30 cellular contexts compared by ENCODE assay signal in genomic region chr21:15298306-15298705, GRCh38.
"Had no signal": no experiment of that assay in that cellular context is flagged by ENCODE, and none has a peak within 500 bp of the region (broad histone marks: within the 10 kb centered on the region; RNA-seq: fewer than 3 reads in every experiment).

No MANE protein-coding gene starts in this region.

- H3K36me3 ChIP-seq: ascending aorta, colonic mucosa, esophagus muscularis mucosa, gastroesophageal sphincter, heart right ventricle had no signal

- H3K27me3 Mint-ChIP-seq: activated CD4-positive, alpha-beta T cell treated with anti-CD3 and anti-CD28 coated beads for 36 hours; activated CD4-positive, alpha-beta T cell treated with anti-CD3 and anti-CD28 coated beads, Interleukin-2, amount 10 ng/mL, durations not matched to agents 24 days and 14 days; activated naive CD4-positive, alpha-beta T cell treated with anti-CD3 and anti-CD28 coated beads, Interleukin-2, amount 10 ng/mL, durations not matched to agents 7 days and 5 days; brain; T-helper 17 cell had no signal

- H3K36me3 Mint-ChIP-seq: activated CD4-positive, alpha-beta memory T cell treated with anti-CD3 and anti-CD28 coated beads for 36 hours; activated CD8-positive, alpha-beta memory T cell treated with anti-CD3 and anti-CD28 coated beads, Interleukin-2, amount 10 ng/mL, durations not matched to agents 7 days and 5 days; activated naive CD4-positive, alpha-beta T cell treated with anti-CD3 and anti-CD28 coated beads, Interleukin-2, amount 10 ng/mL, durations not matched to agents 7 days and 5 days; activated naive CD8-positive, alpha-beta T cell treated with anti-CD3 and anti-CD28 coated beads, Interleukin-2, amount 10 ng/mL, durations not matched to agents 7 days and 5 days; brain had no signal

- H3K4me1 Mint-ChIP-seq: activated CD4-positive, alpha-beta T cell treated with anti-CD3 and anti-CD28 coated beads for 36 hours; activated CD4-positive, alpha-beta T cell treated with anti-CD3 and anti-CD28 coated beads, Interleukin-2, amount 10 ng/mL, durations not matched to agents 24 days and 14 days; activated CD8-positive, alpha-beta memory T cell treated with anti-CD3 and anti-CD28 coated beads, Interleukin-2, amount 10 ng/mL, durations not matched to agents 7 days and 5 days; activated naive CD4-positive, alpha-beta T cell treated with anti-CD3 and anti-CD28 coated beads, Interleukin-2, amount 10 ng/mL, durations not matched to agents 7 days and 5 days; activated naive CD8-positive, alpha-beta T cell treated with anti-CD3 and anti-CD28 coated beads, Interleukin-2, amount 10 ng/mL, durations not matched to agents 7 days and 5 days had no signal

- DNase-seq: activated CD4-positive, alpha-beta memory T cell treated with anti-CD3 and anti-CD28 coated beads for 36 hours; activated CD4-positive, alpha-beta T cell treated with anti-CD3 and anti-CD28 coated beads for 36 hours; activated CD4-positive, alpha-beta T cell treated with anti-CD3 and anti-CD28 coated beads, Interleukin-2, amount 10 ng/mL, durations not matched to agents 24 days and 14 days; activated CD4-positive, CD25-positive, alpha-beta regulatory T cell; activated CD4-positive, CD25-positive, alpha-beta regulatory T cell treated with anti-CD3 and anti-CD28 coated beads, Interleukin-2, amount 50 U/mL, for 72 hours; activated CD8-positive, alpha-beta memory T cell treated with anti-CD3 and anti-CD28 coated beads, Interleukin-2, amount 10 ng/mL, durations not matched to agents 7 days and 5 days; activated CD8-positive, alpha-beta memory T cell treated with anti-CD3 and anti-CD28 coated beads, Interleukin-2, amount 50 U/mL, for 4 hours; activated CD8-positive, alpha-beta T cell treated with anti-CD3 and anti-CD28 coated beads, Interleukin-2, amount 10 ng/mL, durations not matched to agents 7 days and 5 days; activated effector memory CD4-positive, alpha-beta T cell treated with anti-CD3 and anti-CD28 coated beads, Interleukin-2, amount 50 U/mL, for 16 hours; activated naive CD4-positive, alpha-beta T cell treated with anti-CD3 and anti-CD28 coated beads, Interleukin-2, amount 10 ng/mL, durations not matched to agents 7 days and 5 days; activated naive CD8-positive, alpha-beta T cell treated with anti-CD3 and anti-CD28 coated beads, Interleukin-2, amount 10 ng/mL, durations not matched to agents 7 days and 5 days; activated T-cell treated with anti-CD3 and anti-CD28 coated beads, Interleukin-2, amount 50 U/mL, for 1 hour; activated T-cell treated with anti-CD3 and anti-CD28 coated beads, Interleukin-2, amount 50 U/mL, for 48 hours; caudate nucleus; colonic mucosa; dorsolateral prefrontal cortex; effector memory CD4-positive, alpha-beta T cell; endodermal cell; erythroblast; foreskin melanocyte; heart right ventricle; T-helper 1 cell; T-helper 17 cell had no signal

- H3K27ac Mint-ChIP-seq: activated CD4-positive, alpha-beta memory T cell treated with anti-CD3 and anti-CD28 coated beads for 36 hours; activated CD4-positive, alpha-beta T cell treated with anti-CD3 and anti-CD28 coated beads for 36 hours; activated CD4-positive, alpha-beta T cell treated with anti-CD3 and anti-CD28 coated beads, Interleukin-2, amount 10 ng/mL, durations not matched to agents 24 days and 14 days; activated CD8-positive, alpha-beta memory T cell treated with anti-CD3 and anti-CD28 coated beads, Interleukin-2, amount 10 ng/mL, durations not matched to agents 7 days and 5 days; activated CD8-positive, alpha-beta T cell treated with anti-CD3 and anti-CD28 coated beads, Interleukin-2, amount 10 ng/mL, durations not matched to agents 7 days and 5 days; activated naive CD4-positive, alpha-beta T cell treated with anti-CD3 and anti-CD28 coated beads, Interleukin-2, amount 10 ng/mL, durations not matched to agents 7 days and 5 days; activated naive CD4-positive, alpha-beta T cell treated with anti-CD3 and anti-CD28 coated beads, Interleukin-2, amount 50 U/mL, for 72 hours; activated naive CD8-positive, alpha-beta T cell treated with anti-CD3 and anti-CD28 coated beads, Interleukin-2, amount 10 ng/mL, durations not matched to agents 7 days and 5 days; activated T-helper 1 cell treated with anti-CD3 and anti-CD28 coated beads, Interleukin-12 subunit alpha, Interleukin-12 subunit beta, Interleukin-2, Interleukin-4 antibody, amounts not matched to agents 30 ng/mL and 10 ng/mL and 1 ng/mL, durations not matched to agents 14 hours and 24 hours and 36 hours; activated T-helper 2 cell treated with anti-CD3 and anti-CD28 coated beads, Interferon-gamma antibody, Interleukin-2, Interleukin-4, amounts not matched to agents 10 μg/mL and 5 μg/mL and 100 μg/mL, durations not matched to agents 14 hours and 24 hours and 36 hours; endodermal cell; T-helper 17 cell had no signal

- H3K4me1 ChIP-seq: ascending aorta, colonic mucosa, heart right ventricle had no signal

- ATAC-seq: activated CD4-positive, alpha-beta T cell treated with anti-CD3 and anti-CD28 coated beads for 36 hours; activated CD8-positive, alpha-beta memory T cell treated with anti-CD3 and anti-CD28 coated beads, Interleukin-2, amount 10 ng/mL, durations not matched to agents 7 days and 5 days; activated CD8-positive, alpha-beta T cell treated with anti-CD3 and anti-CD28 coated beads, Interleukin-2, amount 10 ng/mL, durations not matched to agents 7 days and 5 days; activated naive CD4-positive, alpha-beta T cell treated with anti-CD3 and anti-CD28 coated beads, Interleukin-2, amount 50 U/mL, for 72 hours; gastroesophageal sphincter; heart right ventricle; T-helper 17 cell had no signal

- H3K27me3 ChIP-seq: ascending aorta, colonic mucosa, dorsolateral prefrontal cortex, esophagus muscularis mucosa, gastroesophageal sphincter, heart right ventricle had no signal

- H3K4me3 Mint-ChIP-seq: activated CD4-positive, alpha-beta memory T cell treated with anti-CD3 and anti-CD28 coated beads for 36 hours; activated CD4-positive, alpha-beta T cell treated with anti-CD3 and anti-CD28 coated beads for 36 hours; activated CD4-positive, alpha-beta T cell treated with anti-CD3 and anti-CD28 coated beads, Interleukin-2, amount 10 ng/mL, durations not matched to agents 24 days and 14 days; activated CD8-positive, alpha-beta memory T cell treated with anti-CD3 and anti-CD28 coated beads, Interleukin-2, amount 10 ng/mL, durations not matched to agents 7 days and 5 days; activated CD8-positive, alpha-beta T cell treated with anti-CD3 and anti-CD28 coated beads, Interleukin-2, amount 10 ng/mL, durations not matched to agents 7 days and 5 days; activated naive CD4-positive, alpha-beta T cell treated with anti-CD3 and anti-CD28 coated beads, Interleukin-2, amount 10 ng/mL, durations not matched to agents 7 days and 5 days; activated naive CD8-positive, alpha-beta T cell treated with anti-CD3 and anti-CD28 coated beads, Interleukin-2, amount 10 ng/mL, durations not matched to agents 7 days and 5 days; activated T-helper 1 cell treated with anti-CD3 and anti-CD28 coated beads, Interleukin-12 subunit alpha, Interleukin-12 subunit beta, Interleukin-2, Interleukin-4 antibody, amounts not matched to agents 30 ng/mL and 10 ng/mL and 1 ng/mL, durations not matched to agents 14 hours and 24 hours and 36 hours; brain; endodermal cell; T-helper 17 cell had no signal

- H3K4me3 ChIP-seq: ascending aorta, colonic mucosa, dorsolateral prefrontal cortex, esophagus muscularis mucosa, gastroesophageal sphincter, heart right ventricle had no signal

- H3K9me3 ChIP-seq: ascending aorta, colonic mucosa, esophagus muscularis mucosa, gastroesophageal sphincter, heart right ventricle had no signal

- H3K9me3 Mint-ChIP-seq: activated CD4-positive, alpha-beta T cell treated with anti-CD3 and anti-CD28 coated beads, Interleukin-2, amount 10 ng/mL, durations not matched to agents 24 days and 14 days had no signal

- H3K27ac ChIP-seq: ascending aorta, colonic mucosa, dorsolateral prefrontal cortex, esophagus muscularis mucosa, gastroesophageal sphincter, heart right ventricle had no signal
